In genomic region chr2:72897785-72898184, GRCh38 we compare ENCODE assay signal across 1 cellular context.
TF ChIP-seq lines count a peak whose summit lies in the region.

No MANE protein-coding gene starts in this region.

TF ChIP-seq in H1, 55 proteins besides CTCF, POLR2A, EP300 and RAD21:
- TF ChIP-seq FOSL1 (IDR thresholded peaks at IDR 0.05; ENCODE audit: insufficient read depth, low read depth, low read length) (no peak), RFX5 (IDR thresholded peaks at IDR 0.05; ENCODE audit: borderline replicate concordance, low read depth, low read length) (no peak), EZH2 (IDR thresholded peaks at IDR 0.05; ENCODE audit: low read depth, low read length, severe bottlenecking) (peak; percentile 34), JUND (IDR thresholded peaks at IDR 0.05; ENCODE audit: low read length) (no peak), CBX5 (IDR thresholded peaks at IDR 0.05; ENCODE audit: low read depth, low read length) (no peak), RNF2 (IDR thresholded peaks at IDR 0.05; ENCODE audit: borderline replicate concordance, low read depth, low read length, missing control alignments, poor library complexity, severe bottlenecking) (no peak), ASH2L (IDR thresholded peaks at IDR 0.05; ENCODE audit: low read length) (no peak)
